In the genomic region with DNA sequence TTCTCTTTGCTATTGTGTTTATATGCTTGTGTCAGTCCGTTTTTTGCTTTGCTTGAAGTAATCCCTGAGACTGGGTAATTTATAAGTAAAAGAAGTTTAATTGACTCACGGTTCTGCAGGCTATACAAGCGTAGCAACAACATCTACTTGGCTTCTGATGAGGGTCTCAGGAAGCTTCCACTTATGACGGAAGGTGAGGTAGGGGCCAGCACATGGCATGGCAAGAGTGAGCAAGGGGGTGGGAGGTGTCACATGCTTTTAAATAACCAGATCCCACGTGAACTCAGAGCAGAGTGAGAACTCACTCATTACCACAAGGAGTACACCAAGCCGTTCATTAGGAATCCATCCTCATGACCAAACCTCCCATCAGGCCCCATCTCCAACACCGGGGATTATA, we compare ENCODE assay signal across 34 cellular contexts.
"Had no signal": no experiment of that assay in that cellular context is flagged by ENCODE, and none has a peak within 500 bp of the region (broad histone marks: within the 10 kb centered on the region; RNA-seq: fewer than 3 reads in every experiment).

No MANE protein-coding gene starts in this region.

- H3K36me3 ChIP-seq: adrenal gland, ascending aorta, brain microvascular endothelial cell, breast epithelium, cardiac muscle cell had no signal

- DNase-seq: activated effector memory CD4-positive, alpha-beta T cell treated with anti-CD3 and anti-CD28 coated beads, Interleukin-2, amount 50 U/mL, for 16 hours; activated effector memory CD4-positive, alpha-beta T cell treated with Interleukin-2 at 50 U/mL for 16 hours; activated gamma-delta T cell; activated gamma-delta T cell treated with Interleukin-2 at 50 U/mL for 16 hours; activated naive CD4-positive, alpha-beta T cell; activated naive CD4-positive, alpha-beta T cell treated with anti-CD3 and anti-CD28 coated beads for 36 hours; activated naive CD4-positive, alpha-beta T cell treated with anti-CD3 and anti-CD28 coated beads, Interleukin-2, amount 10 ng/mL, durations not matched to agents 7 days and 5 days; activated naive CD4-positive, alpha-beta T cell treated with anti-CD3 and anti-CD28 coated beads, Interleukin-2, amount 50 U/mL, for 16 hours; activated naive CD4-positive, alpha-beta T cell treated with Interleukin-2 at 50 U/mL for 16 hours; activated naive CD8-positive, alpha-beta T cell treated with anti-CD3 and anti-CD28 coated beads for 36 hours; activated naive CD8-positive, alpha-beta T cell treated with anti-CD3 and anti-CD28 coated beads, Interleukin-2, amount 10 ng/mL, durations not matched to agents 7 days and 5 days; activated naive CD8-positive, alpha-beta T cell treated with anti-CD3 and anti-CD28 coated beads, Interleukin-2, amount 50 U/mL, for 24 hours; activated T-cell treated with anti-CD3 and anti-CD28 coated beads, Interleukin-2, amount 50 U/mL, for 1 hour; activated T-cell treated with anti-CD3 and anti-CD28 coated beads, Interleukin-2, amount 50 U/mL, for 24 hours; activated T-cell treated with anti-CD3 and anti-CD28 coated beads, Interleukin-2, amount 50 U/mL, for 4 hours; activated T-cell treated with anti-CD3 and anti-CD28 coated beads, Interleukin-2, amount 50 U/mL, for 48 hours; activated T-cell treated with anti-CD3 and anti-CD28 coated beads, Interleukin-2, amount 50 U/mL, for 72 hours; adrenal gland; amniotic stem cell; amygdala; anterior cingulate cortex; aorta; body of pancreas; brain microvascular endothelial cell; caudate nucleus; central memory CD4-positive, alpha-beta T cell; cerebellar nuclear complex had no signal

- H3K27ac ChIP-seq: adrenal gland, ascending aorta, body of pancreas, brain microvascular endothelial cell, breast epithelium, cardiac muscle cell had no signal

- H3K27me3 ChIP-seq: adrenal gland, ascending aorta, body of pancreas, brain microvascular endothelial cell, breast epithelium, cardiac muscle cell had no signal

- FAIRE-seq: astrocyte, bronchial epithelial cell had no signal

- H3K4me3 ChIP-seq: adrenal gland, ascending aorta, body of pancreas, breast epithelium, cardiac muscle cell had no signal

- H3K4me1 ChIP-seq: adrenal gland, ascending aorta, body of pancreas, breast epithelium had no signal

- ATAC-seq: activated naive CD4-positive, alpha-beta T cell treated with anti-CD3 and anti-CD28 coated beads, Interleukin-2, amount 50 U/mL, for 72 hours; activated naive CD8-positive, alpha-beta T cell treated with anti-CD3 and anti-CD28 coated beads, Interleukin-2, amount 50 U/mL, for 24 hours; activated T-cell treated with anti-CD3 and anti-CD28 coated beads, Interleukin-2, amount 50 U/mL, for 4 hours; activated T-cell treated with anti-CD3 and anti-CD28 coated beads, Interleukin-2, amount 50 U/mL, for 72 hours; activated T-helper 17 cell treated with anti-CD3 and anti-CD28 coated beads, Interleukin-2, amount 50 U/mL, for 72 hours; body of pancreas had no signal

- H3K9me3 ChIP-seq: adrenal gland, ascending aorta, body of pancreas, breast epithelium had no signal
